1 cellular context compared by ENCODE assay signal in genomic region chr1:206612129-206612876, GRCh38.
A peak's percentile ranks its signal among the peaks of the same experiment; 100 is the strongest.
TF ChIP-seq lines count a peak whose summit lies in the region.

Gene EIF2D (minus strand): TSS chr1:206612465. CDS start chr1:206612342, 123 bp downstream.

TF ChIP-seq in HepG2, 621 proteins besides CTCF, POLR2A, EP300 and RAD21 (continued from another document and continues in another):
- peak; percentile 93 for TF ChIP-seq THAP11 (CRISPR knock-in tag; IDR thresholded peaks at IDR 0.05)
- peak; percentile 95 for TF ChIP-seq ZNF766 (CRISPR knock-in tag; IDR thresholded peaks at IDR 0.05; ENCODE audit: borderline replicate concordance)
- TF ChIP-seq RNF219 (CRISPR knock-in tag; IDR thresholded peaks at IDR 0.05): no peak; the same call in 1 of the 2 replicates
- TF ChIP-seq ZNF75D (CRISPR knock-in tag; IDR thresholded peaks at IDR 0.05; ENCODE audit: borderline replicate concordance): no peak
- peak; percentile 96 for TF ChIP-seq NFKBIZ (CRISPR knock-in tag; IDR thresholded peaks at IDR 0.05)
- no peak for TF ChIP-seq ZNF850 (CRISPR knock-in tag; conservative IDR thresholded peaks at IDR 0.05)
- TF ChIP-seq ZNF468 (CRISPR knock-in tag; IDR thresholded peaks at IDR 0.05): no peak
- peak; percentile 64 for TF ChIP-seq GATAD2A (CRISPR knock-in tag; IDR thresholded peaks at IDR 0.05)
- peak; percentile 71; the same call in 1 of the 2 replicates for TF ChIP-seq GATA4 (IDR thresholded peaks at IDR 0.05; ENCODE audit: borderline replicate concordance, low read depth)
- peak; percentile 99 for TF ChIP-seq SPEN (CRISPR knock-in tag; IDR thresholded peaks at IDR 0.05; ENCODE audit: low read depth)
- peak; percentile 71; the same call in 1 of the 2 replicates for TF ChIP-seq ZNF746 (CRISPR knock-in tag; IDR thresholded peaks at IDR 0.05)
- peak; percentile 92 for TF ChIP-seq BRF2 (CRISPR knock-in tag; IDR thresholded peaks at IDR 0.05)
- TF ChIP-seq ZNF264 (CRISPR knock-in tag; IDR thresholded peaks at IDR 0.05): peak; percentile 88
- no peak for TF ChIP-seq ZNF10 (CRISPR knock-in tag; IDR thresholded peaks at IDR 0.05; ENCODE audit: borderline replicate concordance, low read depth)
- peak; percentile 65; the same call in 1 of the 2 replicates for TF ChIP-seq ZBTB20 (CRISPR knock-in tag; IDR thresholded peaks at IDR 0.05; ENCODE audit: borderline replicate concordance, low read depth)
- no peak for TF ChIP-seq MBD4 (IDR thresholded peaks at IDR 0.05; ENCODE audit: borderline replicate concordance, low read length)
- peak; percentile 88 for TF ChIP-seq THRA (CRISPR knock-in tag; IDR thresholded peaks at IDR 0.05; ENCODE audit: borderline replicate concordance)
- TF ChIP-seq KLF6 (CRISPR knock-in tag; IDR thresholded peaks at IDR 0.05): peak; percentile 93
- no peak for TF ChIP-seq ZKSCAN5 (CRISPR knock-in tag; IDR thresholded peaks at IDR 0.05)
- TF ChIP-seq MLXIP (CRISPR knock-in tag; IDR thresholded peaks at IDR 0.05; ENCODE audit: borderline replicate concordance): no peak
- TF ChIP-seq SMYD3 (CRISPR knock-in tag; IDR thresholded peaks at IDR 0.05): peak; percentile 82; the same call in 1 of the 2 replicates
- 0 out of 2 replicates have a peak, but pooled peaks have one; percentile 91 for TF ChIP-seq ZNF891 (CRISPR knock-in tag; IDR thresholded peaks at IDR 0.05)
- peak; percentile 83; the same call in 1 of the 2 replicates for TF ChIP-seq MYNN (CRISPR knock-in tag; IDR thresholded peaks at IDR 0.05; ENCODE audit: low read depth)
- TF ChIP-seq ZNF704 (CRISPR knock-in tag; IDR thresholded peaks at IDR 0.05; ENCODE audit: borderline replicate concordance): peak; percentile 93; the same call in 1 of the 2 replicates
- no peak for TF ChIP-seq CC2D1A (CRISPR knock-in tag; IDR thresholded peaks at IDR 0.05)
- TF ChIP-seq CENPX (CRISPR knock-in tag; IDR thresholded peaks at IDR 0.05): no peak
- TF ChIP-seq HNRNPK (IDR thresholded peaks at IDR 0.05; ENCODE audit: low read depth, low read length, poor library complexity, severe bottlenecking): peak; percentile 89
- peak; percentile 96 for TF ChIP-seq MTA1 (CRISPR knock-in tag; IDR thresholded peaks at IDR 0.05; ENCODE audit: borderline replicate concordance)
- no peak; the same call in 1 of the 2 replicates for TF ChIP-seq CENPBD1 (CRISPR knock-in tag; IDR thresholded peaks at IDR 0.05; ENCODE audit: borderline replicate concordance, low read depth)
- TF ChIP-seq GLMP (CRISPR knock-in tag; IDR thresholded peaks at IDR 0.05; ENCODE audit: borderline replicate concordance): no peak
- peak; percentile 94; the same call in 1 of the 2 replicates for TF ChIP-seq NR0B2 (CRISPR knock-in tag; IDR thresholded peaks at IDR 0.05)
- TF ChIP-seq CCDC6 (CRISPR knock-in tag; IDR thresholded peaks at IDR 0.05): peak; percentile 62; the same call in 1 of the 2 replicates
- peak; percentile 99 for TF ChIP-seq ERF (CRISPR knock-in tag; IDR thresholded peaks at IDR 0.05)
- TF ChIP-seq MYC (CRISPR knock-in tag; IDR thresholded peaks at IDR 0.05; ENCODE audit: borderline replicate concordance): peak; percentile 97
- peak; percentile 94 for TF ChIP-seq RXRA (CRISPR knock-in tag; IDR thresholded peaks at IDR 0.05)
- peak; percentile 79; the same call in 1 of the 2 replicates for TF ChIP-seq SMAD1 (CRISPR knock-in tag; IDR thresholded peaks at IDR 0.05; ENCODE audit: borderline replicate concordance, low read depth)
- peak; percentile 24; the same call in 1 of the 2 replicates for TF ChIP-seq SAFB2 (CRISPR knock-in tag; IDR thresholded peaks at IDR 0.05; ENCODE audit: borderline replicate concordance, low read depth)
- TF ChIP-seq SOX6 (IDR thresholded peaks at IDR 0.05): no peak
- TF ChIP-seq SOX6 (CRISPR knock-in tag; IDR thresholded peaks at IDR 0.05): peak; percentile 82
- peak; percentile 98 for TF ChIP-seq KAT7 (CRISPR knock-in tag; IDR thresholded peaks at IDR 0.05; ENCODE audit: borderline replicate concordance)
- TF ChIP-seq ZUFSP (CRISPR knock-in tag; IDR thresholded peaks at IDR 0.05; ENCODE audit: borderline replicate concordance): no peak
- peak; percentile 84 for TF ChIP-seq KDM4B (CRISPR knock-in tag; IDR thresholded peaks at IDR 0.05)
- TF ChIP-seq DPF2 (CRISPR knock-in tag; IDR thresholded peaks at IDR 0.05; ENCODE audit: borderline replicate concordance, low read depth): 0 out of 2 replicates have a peak, but pooled peaks have one; percentile 50
- peak; percentile 94 for TF ChIP-seq ZSCAN31 (CRISPR knock-in tag; IDR thresholded peaks at IDR 0.05; ENCODE audit: low read depth)
- 0 out of 2 replicates have a peak, but pooled peaks have one; percentile 44 for TF ChIP-seq ZSCAN22 (CRISPR knock-in tag; IDR thresholded peaks at IDR 0.05)
- peak; percentile 98 for TF ChIP-seq ZNF574 (CRISPR knock-in tag; IDR thresholded peaks at IDR 0.05)
- TF ChIP-seq KDM5B (CRISPR knock-in tag; IDR thresholded peaks at IDR 0.05; ENCODE audit: borderline replicate concordance): peak; percentile 93
- peak; percentile 60 for TF ChIP-seq AGO2 (optimal IDR thresholded peaks at IDR 0.05; ENCODE audit: low read depth, low read length)
- TF ChIP-seq PREB (CRISPR knock-in tag; IDR thresholded peaks at IDR 0.05): no peak
- TF ChIP-seq FOXK2 (IDR thresholded peaks at IDR 0.05): no peak
- TF ChIP-seq PAF1 (CRISPR knock-in tag; IDR thresholded peaks at IDR 0.05): no peak
